Comparison of ENCODE assay signal across 31 cellular contexts in genomic region chr16:57081744-57082143, GRCh38.
"Had no signal": no experiment of that assay in that cellular context is flagged by ENCODE, and none has a peak within 500 bp of the region (broad histone marks: within the 10 kb centered on the region; RNA-seq: fewer than 3 reads in every experiment).

No MANE protein-coding gene starts in this region.

- H3K4me2 ChIP-seq: smooth muscle cell had no signal

- H3K79me2 ChIP-seq: parathyroid adenoma had no signal

- H3K27me3 ChIP-seq: ascending aorta, cardiac muscle cell, colonic mucosa, gastroesophageal sphincter, upper lobe of left lung, vagina had no signal

- H3K27ac ChIP-seq: ascending aorta, cardiac muscle cell, colonic mucosa, gastroesophageal sphincter, parathyroid adenoma, psoas muscle, upper lobe of left lung, vagina had no signal

- H3K36me3 ChIP-seq: cardiac muscle cell, vagina had no signal

- H3K9me3 Mint-ChIP-seq: activated B cell treated with CpG ODN at 0.5 μM for 24 hours; activated naive CD4-positive, alpha-beta T cell treated with anti-CD3 and anti-CD28 coated beads, Interleukin-2, amount 50 U/mL, for 24 hours; activated T-cell treated with anti-CD3 and anti-CD28 coated beads, Interleukin-2, amount 50 U/mL, for 72 hours; brain; nephron progenitor cell; stimulated activated memory B cell treated with anti-CD40 and anti-IgM and Interleukin-4, amounts not matched to agents 10 μg/mL and 1 μg/mL and 100 μg/mL, for 72 hours; stimulated activated naive CD8-positive, alpha-beta T cell treated with anti-CD3 and anti-CD28 coated beads, Interleukin-15, amount 100 ng/mL, for 72 hours; T-helper 2 cell treated with Interferon-gamma antibody and Interleukin-4, amounts not matched to agents 5 μg/mL and 100 μg/mL, for 36 hours had no signal

- FAIRE-seq: keratinocyte had no signal

- H3K4me3 ChIP-seq: ascending aorta, cardiac muscle cell, colonic mucosa, gastroesophageal sphincter, psoas muscle, smooth muscle cell, upper lobe of left lung, vagina had no signal

- H3K4me3 Mint-ChIP-seq: activated B cell treated with CpG ODN at 0.5 μM for 24 hours; activated naive CD4-positive, alpha-beta T cell treated with anti-CD3 and anti-CD28 coated beads, Interleukin-2, amount 50 U/mL, for 24 hours; activated T-cell treated with anti-CD3 and anti-CD28 coated beads, Interleukin-2, amount 50 U/mL, for 72 hours; brain; nephron progenitor cell; stimulated activated memory B cell treated with anti-CD40 and anti-IgM and Interleukin-4, amounts not matched to agents 10 μg/mL and 1 μg/mL and 100 μg/mL, for 72 hours; stimulated activated naive CD8-positive, alpha-beta T cell treated with anti-CD3 and anti-CD28 coated beads, Interleukin-15, amount 100 ng/mL, for 72 hours; T-helper 2 cell treated with Interferon-gamma antibody and Interleukin-4, amounts not matched to agents 5 μg/mL and 100 μg/mL, for 36 hours had no signal

- H3K36me3 Mint-ChIP-seq: brain had no signal

- H3K27ac Mint-ChIP-seq: activated B cell treated with CpG ODN at 0.5 μM for 24 hours; activated T-cell treated with anti-CD3 and anti-CD28 coated beads, Interleukin-2, amount 50 U/mL, for 72 hours; brain; nephron progenitor cell; T-helper 2 cell treated with Interferon-gamma antibody and Interleukin-4, amounts not matched to agents 5 μg/mL and 100 μg/mL, for 36 hours had no signal

- H3K27me3 Mint-ChIP-seq: activated B cell treated with CpG ODN at 0.5 μM for 24 hours; activated naive CD4-positive, alpha-beta T cell treated with anti-CD3 and anti-CD28 coated beads, Interleukin-2, amount 50 U/mL, for 24 hours; stimulated activated memory B cell treated with anti-CD40 and anti-IgM and Interleukin-4, amounts not matched to agents 10 μg/mL and 1 μg/mL and 100 μg/mL, for 72 hours; stimulated activated naive CD8-positive, alpha-beta T cell treated with anti-CD3 and anti-CD28 coated beads, Interleukin-15, amount 100 ng/mL, for 72 hours had no signal

- H2AFZ ChIP-seq: parathyroid adenoma had no signal

- H3K4me1 ChIP-seq: colonic mucosa, parathyroid adenoma, psoas muscle had no signal

- DNase-seq: activated B cell treated with CpG ODN at 0.5 μM for 24 hours; activated CD4-positive, alpha-beta T cell treated with anti-CD3 and anti-CD28 coated beads, Interleukin-2, amount 50 U/mL, for 1 hour; activated effector memory CD4-positive, alpha-beta T cell treated with anti-CD3 and anti-CD28 coated beads, Interleukin-2, amount 50 U/mL, for 16 hours; activated T-cell treated with anti-CD3 and anti-CD28 coated beads, Interleukin-2, amount 50 U/mL, for 72 hours; cerebellar nuclear complex; colonic mucosa; effector memory CD4-positive, alpha-beta T cell; head of caudate nucleus; hippocampal formation; left cardiac atrium; left ventricle myocardium superior; nephron progenitor cell; psoas muscle; stimulated activated CD4-positive, alpha-beta T cell treated with anti-CD3 and anti-CD28 coated beads, Interleukin-1b, Interleukin-23, amount 100 ng/mL, for 48 hours; stimulated activated CD4-positive, alpha-beta T cell treated with anti-CD3 and anti-CD28 coated beads, Interleukin-4, amount 100 ng/mL, for 4 hours; stimulated activated CD8-positive, alpha-beta memory T cell treated with anti-CD3 and anti-CD28 coated beads, Interleukin-4, amount 100 ng/mL, for 48 hours; stimulated activated naive CD8-positive, alpha-beta T cell treated with anti-CD3 and anti-CD28 coated beads, Interleukin-15, amount 100 ng/mL, for 72 hours; substantia nigra; T-helper 1 cell; upper lobe of left lung had no signal

- H3K9me3 ChIP-seq: ascending aorta, colonic mucosa, gastroesophageal sphincter, psoas muscle, upper lobe of left lung, vagina had no signal

- H3K9ac ChIP-seq: parathyroid adenoma had no signal

- ATAC-seq: activated T-cell treated with anti-CD3 and anti-CD28 coated beads, Interleukin-2, amount 50 U/mL, for 72 hours; gastroesophageal sphincter; left cardiac atrium; left ventricle myocardium superior; psoas muscle; stimulated activated memory B cell treated with anti-CD40 and anti-IgM and Interleukin-4, amounts not matched to agents 10 μg/mL and 1 μg/mL and 100 μg/mL, for 72 hours; stimulated activated naive CD8-positive, alpha-beta T cell treated with anti-CD3 and anti-CD28 coated beads, Interleukin-15, amount 100 ng/mL, for 72 hours had no signal
